Comparison of ENCODE assay signal across 8 cellular contexts in the genomic region with DNA sequence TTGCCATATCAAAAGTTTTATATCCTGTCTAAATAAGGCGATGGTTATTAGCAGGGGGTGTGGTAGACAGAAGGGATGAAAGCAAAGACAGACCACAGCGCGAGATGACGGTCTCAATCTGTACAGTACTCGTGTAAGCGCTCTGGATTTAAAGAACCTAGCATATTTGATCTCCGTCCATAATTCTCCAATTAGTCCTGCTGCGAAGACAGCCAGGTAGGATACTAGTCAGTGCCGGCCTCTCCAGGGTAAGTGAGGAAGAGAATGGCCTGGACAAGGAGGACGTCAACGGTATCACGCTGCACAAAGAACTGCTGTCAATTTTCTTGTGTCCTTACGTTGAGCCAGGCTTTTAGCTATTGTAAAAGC. TPM values are rescaled to one million over a fixed set of nuclear protein-coding genes. Genes with fewer than 3 reads are reported as not detected.
A peak's percentile ranks its signal among the peaks of the same experiment; 100 is the strongest.
DNase-seq lines count a peak whose midpoint lies in the region; ATAC-seq and TF ChIP-seq lines count a peak whose summit lies in the region.

No MANE protein-coding gene starts in this region.

- in situ Hi-C loops in astrocyte of the spinal cord (cut with HindIII; ENCODE audit: low sequenced_read_pairs), result no loop called here

- ATAC-seq in GM21360 (IDR thresholded peaks at IDR 0.05; ENCODE audit: unreplicated experiment) (peak; percentile 7), lower lobe of right lung (no peak), HG02571 (IDR thresholded peaks at IDR 0.05; ENCODE audit: unreplicated experiment) (no peak)

- no peak for TF ChIP-seq CTCF in astrocyte of the spinal cord (IDR thresholded peaks at IDR 0.05; ENCODE audit: low read depth, low read length)
- no peak for TF ChIP-seq CTCF in lower lobe of right lung (IDR thresholded peaks at IDR 0.05)

- H3K4me1 ChIP-seq in lower lobe of right lung, result peaks cover 16% of the 10 kb centered on the region

- no peaks in the 10 kb centered on the region for H3K9me3 ChIP-seq in lower lobe of right lung

- no peaks in the 10 kb centered on the region for H3K36me3 ChIP-seq in lower lobe of right lung

- H3K27me3 ChIP-seq in lower lobe of right lung (ENCODE audit: low read depth), result no peaks in the 10 kb centered on the region

- no peak overlapping the region for H3K27ac ChIP-seq in lower lobe of right lung

- intact Hi-C loops in lower lobe of right lung (cut with DNase I), result no loop called here

- H3K4me3 ChIP-seq in astrocyte of the spinal cord (ENCODE audit: low read depth, low read length) (peak overlapping the region; percentile 97), lower lobe of right lung (peak overlapping the region; percentile 75)

- DNase-seq in DMS 273 (lab: John Stamatoyannopoulos, UW; ENCODE audit: unreplicated experiment), result peak; percentile 32
- DNase-seq in DMS 273 treated with DMSO at 0.1 percent for 48 hours (lab: John Stamatoyannopoulos, UW), result no peak
- DNase-seq in M059J (ENCODE audit: low read depth), result peak; percentile 26
- DNase-seq in astrocyte of the spinal cord (ENCODE audit: low read depth, low spot score), result no peak
- DNase-seq in lower lobe of right lung, result no peak
- DNase-seq in mucosa of gallbladder (ENCODE audit: low spot score), result no peak

RNA-seq across cellular contexts. Expression of gene SGO1, which starts 0.7 kb away (rescaled TPM):
- 21.0 and 21.1 TPM in 2 replicates for total RNA-seq in M059J (2014; rRNA removed; shearing (Covaris generic))
- 0.71 TPM for total RNA-seq in lower lobe of right lung
- 0.83 TPM for total RNA-seq in mucosa of gallbladder

Comparison
In these comparisons a context has a peak if more than half of its experiments do, and no peak if none do; other contexts are left out.
1. DNase-seq: peak in DMS 273 (single experiment) and M059J (single experiment); none in DMS 273 treated with DMSO at 0.1 percent for 48 hours (single experiment), astrocyte of the spinal cord (single experiment), lower lobe of right lung (single experiment) and mucosa of gallbladder (single experiment).
2. RNA of gene SGO1, which starts 0.7 kb away (total RNA-seq): 21.0 to 21.1 TPM in M059J; 0.83 TPM in mucosa of gallbladder (single experiment) and 0.71 TPM in lower lobe of right lung (single experiment); every median in the first group is over 10 times any median in the second.